Comparison of ENCODE assay signal across 1 cellular context in genomic region chr12:38384816-38385491, GRCh38.
TF ChIP-seq lines count a peak whose summit lies in the region.

No MANE protein-coding gene starts in this region.

TF ChIP-seq in GM23338, 12 proteins besides CTCF, POLR2A, EP300 and RAD21 (continued from another document):
- TF ChIP-seq ZNF462 (CRISPR knock-in tag; IDR thresholded peaks at IDR 0.05), result no peak
